11 cellular contexts compared by ENCODE assay signal in genomic region chr12:88063375-88063774, GRCh38. TPM values are rescaled to one million over a fixed set of nuclear protein-coding genes. Genes with fewer than 3 reads are reported as not detected.
DNase-seq lines count a peak whose midpoint lies in the region; ATAC-seq and TF ChIP-seq lines count a peak whose summit lies in the region.
"Had no signal": no experiment of that assay in that cellular context is flagged by ENCODE, and none has a peak within 500 bp of the region (broad histone marks: within the 10 kb centered on the region; RNA-seq: fewer than 3 reads in every experiment).

No MANE protein-coding gene starts in this region.

- H4K5ac ChIP-seq in IMR-90 (ENCODE audit: low read depth, low read length) = no peak overlapping the region

- peak; percentile 33 for ATAC-seq in activated naive CD8-positive, alpha-beta T cell treated with anti-CD3 and anti-CD28 coated beads, Interleukin-2, amount 10 ng/mL, durations not matched to agents 7 days and 5 days (ENCODE audit: low read depth)
- ATAC-seq in HG02759 (IDR thresholded peaks at IDR 0.05; ENCODE audit: unreplicated experiment) (peak; percentile 77), IMR-90 (ENCODE audit: low read depth) (peak; percentile 67)
- ATAC-seq: WTC11 had no signal

- H3K9me3 ChIP-seq in IMR-90 (ENCODE audit: control insufficient read depth, insufficient read depth, low read length) = no peaks in the 10 kb centered on the region
- H3K9me3 ChIP-seq: sigmoid colon had no signal

- H3K27me3 ChIP-seq in IMR-90 (ENCODE audit: control insufficient read depth, insufficient read depth, low read length) = no peaks in the 10 kb centered on the region
- H3K27me3 ChIP-seq: sigmoid colon had no signal

- no peak overlapping the region for H2BK20ac ChIP-seq in IMR-90 (ENCODE audit: low read depth, low read length)

- peaks cover 8% of the 10 kb centered on the region; the same call in 1 of the 2 replicates for H3K36me3 ChIP-seq in IMR-90 (ENCODE audit: control insufficient read depth, insufficient read depth, low read length)

- no peaks in the 10 kb centered on the region for H3K79me1 ChIP-seq in IMR-90 (ENCODE audit: low read depth in 1 of 2, low read length in 2 of 2)

- no peaks in the 10 kb centered on the region for H3K27me3 Mint-ChIP-seq in activated naive CD8-positive, alpha-beta T cell treated with anti-CD3 and anti-CD28 coated beads, Interleukin-2, amount 10 ng/mL, durations not matched to agents 7 days and 5 days
- no peaks in the 10 kb centered on the region for H3K27me3 Mint-ChIP-seq in activated naive CD8-positive, alpha-beta T cell treated with anti-CD3 and anti-CD28 coated beads for 36 hours
- H3K27me3 Mint-ChIP-seq in activated naive CD4-positive, alpha-beta T cell treated with anti-CD3 and anti-CD28 coated beads, Interleukin-2, amount 10 ng/mL, durations not matched to agents 7 days and 5 days = no peaks in the 10 kb centered on the region

- intact Hi-C loops in IMR-90 (cut with micrococcal nuclease) = no loop called here

- no peak for TF ChIP-seq RAD21 in IMR-90 (IDR thresholded peaks at IDR 0.05; ENCODE audit: low read length)

- CTCF ChIA-PET in IMR-90 (lab: Yijun Ruan, JAX) = no interaction called here
- CTCF ChIA-PET in activated naive CD4-positive, alpha-beta T cell treated with anti-CD3 and anti-CD28 coated beads, Interleukin-2, amount 10 ng/mL, durations not matched to agents 7 days and 5 days (lab: Charles Lee) = no interaction called here

- no CpG with 5 or more reads among the region's 2 CpGs for WGBS in IMR-90 (ENCODE audit: extremely low coverage in 2 of 2, insufficient read length in 1 of 2), 2 experiments

- H4K20me1 ChIP-seq in IMR-90 (ENCODE audit: insufficient read depth, low read length) = no peaks in the 10 kb centered on the region

- no peak overlapping the region for H3K27ac ChIP-seq in IMR-90 (ENCODE audit: insufficient read depth, low read length)
- H3K27ac ChIP-seq: sigmoid colon had no signal

- no peak overlapping the region for H4K8ac ChIP-seq in IMR-90 (ENCODE audit: low read depth in 2 of 2, low read length in 2 of 2)

- no peak overlapping the region for H2AK9ac ChIP-seq in IMR-90 (replicated peaks; ENCODE audit: low read depth, low read length, poor library complexity)

- H2AFZ ChIP-seq in IMR-90 (replicated peaks; ENCODE audit: low read length, poor library complexity) = no peak overlapping the region

- no peak for TF ChIP-seq CTCF in IMR-90 (conservative IDR thresholded peaks at IDR 0.05; ENCODE audit: low read depth, low read length)

- no peaks in the 10 kb centered on the region for H3K4me1 ChIP-seq in IMR-90 (ENCODE audit: control insufficient read depth, insufficient read depth, low read length)
- H3K4me1 ChIP-seq: sigmoid colon had no signal

- no peak overlapping the region for H3K27ac Mint-ChIP-seq in activated naive CD8-positive, alpha-beta T cell treated with anti-CD3 and anti-CD28 coated beads, Interleukin-2, amount 10 ng/mL, durations not matched to agents 7 days and 5 days
- no peak overlapping the region for H3K27ac Mint-ChIP-seq in activated naive CD8-positive, alpha-beta T cell treated with anti-CD3 and anti-CD28 coated beads for 36 hours
- H3K27ac Mint-ChIP-seq in activated naive CD4-positive, alpha-beta T cell treated with anti-CD3 and anti-CD28 coated beads, Interleukin-2, amount 10 ng/mL, durations not matched to agents 7 days and 5 days = no peak overlapping the region

- H3K9ac ChIP-seq in IMR-90 (ENCODE audit: low read depth, low read length) = no peak overlapping the region

- no peak for DNase-seq in activated naive CD8-positive, alpha-beta T cell treated with anti-CD3 and anti-CD28 coated beads, Interleukin-2, amount 10 ng/mL, durations not matched to agents 7 days and 5 days
- DNase-seq in activated naive CD8-positive, alpha-beta T cell treated with anti-CD3 and anti-CD28 coated beads for 36 hours = no peak
- DNase-seq in IMR-90 = peak; percentile 18
- no peak for DNase-seq in NCI-H1417 (lab: John Stamatoyannopoulos, UW)
- no peak for DNase-seq in NCI-H526 treated with DMSO at 0.1 percent for 48 hours (lab: John Stamatoyannopoulos, UW)
- no peak for DNase-seq in activated naive CD4-positive, alpha-beta T cell treated with anti-CD3 and anti-CD28 coated beads, Interleukin-2, amount 10 ng/mL, durations not matched to agents 7 days and 5 days
- DNase-seq in hippocampal formation (lab: John Stamatoyannopoulos, UW) = no peak
- DNase-seq: kidney, sigmoid colon had no signal

- H2AK5ac ChIP-seq in IMR-90 (ENCODE audit: low read depth, low read length) = no peak overlapping the region

- H3K4me3 ChIP-seq in IMR-90 (ENCODE audit: insufficient read depth, low read depth, low read length) = no peak overlapping the region
- H3K4me3 ChIP-seq: sigmoid colon had no signal

- no TSS peak for BruUV-seq in IMR-90 (replicated peaks; lab: Mats Ljungman, UMichigan)

- POLR2A ChIA-PET in activated naive CD8-positive, alpha-beta T cell treated with anti-CD3 and anti-CD28 coated beads, Interleukin-2, amount 10 ng/mL, durations not matched to agents 7 days and 5 days (lab: Charles Lee) = no interaction called here
- POLR2A ChIA-PET in IMR-90 (lab: Charles Lee; ENCODE audit: unreplicated experiment) = no interaction called here

- peak overlapping the region; percentile 56; the same call in 1 of the 2 replicates for H3K4me2 ChIP-seq in IMR-90 (ENCODE audit: low read depth, low read length)

- in situ Hi-C loops in IMR-90 (cut with MboI; ENCODE audit: low sequenced_read_pairs) = no loop called here

- peak overlapping the region; percentile 29 for H2BK5ac ChIP-seq in IMR-90 (ENCODE audit: low read depth, low read length, poor library complexity, severe bottlenecking)

- dilution Hi-C loops in IMR-90 (cut with HindIII; ENCODE audit: low sequenced_read_pairs, unreplicated experiment) = no loop called here

- H4K91ac ChIP-seq in IMR-90 (ENCODE audit: insufficient read depth, low read depth, low read length) = no peak overlapping the region

- peak overlapping the region; percentile 32 for H3K4me3 Mint-ChIP-seq in activated naive CD8-positive, alpha-beta T cell treated with anti-CD3 and anti-CD28 coated beads, Interleukin-2, amount 10 ng/mL, durations not matched to agents 7 days and 5 days
- H3K4me3 Mint-ChIP-seq in activated naive CD8-positive, alpha-beta T cell treated with anti-CD3 and anti-CD28 coated beads for 36 hours = no peak overlapping the region
- no peak overlapping the region for H3K4me3 Mint-ChIP-seq in activated naive CD4-positive, alpha-beta T cell treated with anti-CD3 and anti-CD28 coated beads, Interleukin-2, amount 10 ng/mL, durations not matched to agents 7 days and 5 days
- H3K4me3 Mint-ChIP-seq: WTC11 had no signal

- H3K14ac ChIP-seq in IMR-90 (replicated peaks; ENCODE audit: low read depth, low read length) = no peak overlapping the region

- no peak for TF ChIP-seq POLR2A in IMR-90 (IDR thresholded peaks at IDR 0.05; ENCODE audit: low read depth, low read length)

- H3K4ac ChIP-seq in IMR-90 (ENCODE audit: low read depth, low read length) = no peak overlapping the region

- no peak overlapping the region for H3K56ac ChIP-seq in IMR-90 (ENCODE audit: extremely low read depth, insufficient read depth, low read length)

- H2BK120ac ChIP-seq in IMR-90 (ENCODE audit: low read depth, low read length) = no peak overlapping the region

- no peak overlapping the region for H3K23ac ChIP-seq in IMR-90 (ENCODE audit: low read depth, low read length)

- H3K9me1 ChIP-seq in IMR-90 (ENCODE audit: insufficient read depth, low read length) = no peaks in the 10 kb centered on the region; the same call in 1 of the 2 replicates

- H3K18ac ChIP-seq in IMR-90 (ENCODE audit: low read depth, low read length) = no peak overlapping the region

- H2BK15ac ChIP-seq in IMR-90 (ENCODE audit: low read depth, low read length) = no peak overlapping the region

- peaks cover 11% of the 10 kb centered on the region for H3K4me1 Mint-ChIP-seq in activated naive CD8-positive, alpha-beta T cell treated with anti-CD3 and anti-CD28 coated beads, Interleukin-2, amount 10 ng/mL, durations not matched to agents 7 days and 5 days
- peaks cover 9% of the 10 kb centered on the region for H3K4me1 Mint-ChIP-seq in activated naive CD8-positive, alpha-beta T cell treated with anti-CD3 and anti-CD28 coated beads for 36 hours
- H3K4me1 Mint-ChIP-seq in activated naive CD4-positive, alpha-beta T cell treated with anti-CD3 and anti-CD28 coated beads, Interleukin-2, amount 10 ng/mL, durations not matched to agents 7 days and 5 days = peaks cover 10% of the 10 kb centered on the region
- H3K4me1 Mint-ChIP-seq: WTC11 had no signal

- no peaks in the 10 kb centered on the region for H3K9me3 Mint-ChIP-seq in activated naive CD8-positive, alpha-beta T cell treated with anti-CD3 and anti-CD28 coated beads, Interleukin-2, amount 10 ng/mL, durations not matched to agents 7 days and 5 days
- no peaks in the 10 kb centered on the region for H3K9me3 Mint-ChIP-seq in activated naive CD8-positive, alpha-beta T cell treated with anti-CD3 and anti-CD28 coated beads for 36 hours
- no peaks in the 10 kb centered on the region for H3K9me3 Mint-ChIP-seq in activated naive CD4-positive, alpha-beta T cell treated with anti-CD3 and anti-CD28 coated beads, Interleukin-2, amount 10 ng/mL, durations not matched to agents 7 days and 5 days
- H3K9me3 Mint-ChIP-seq: WTC11 had no signal

- H3K36me3 Mint-ChIP-seq in activated naive CD8-positive, alpha-beta T cell treated with anti-CD3 and anti-CD28 coated beads, Interleukin-2, amount 10 ng/mL, durations not matched to agents 7 days and 5 days = peaks cover 19% of the 10 kb centered on the region
- peaks cover 26% of the 10 kb centered on the region for H3K36me3 Mint-ChIP-seq in activated naive CD8-positive, alpha-beta T cell treated with anti-CD3 and anti-CD28 coated beads for 36 hours
- H3K36me3 Mint-ChIP-seq in activated naive CD4-positive, alpha-beta T cell treated with anti-CD3 and anti-CD28 coated beads, Interleukin-2, amount 10 ng/mL, durations not matched to agents 7 days and 5 days = peaks cover 11% of the 10 kb centered on the region

TF ChIP-seq in IMR-90, 13 proteins besides CTCF, POLR2A, EP300 and RAD21:
- TF ChIP-seq BHLHE40 (IDR thresholded peaks at IDR 0.05; ENCODE audit: low read depth, low read length) (no peak), MXI1 (IDR thresholded peaks at IDR 0.05; ENCODE audit: borderline replicate concordance, low read depth, low read length) (no peak)

RNA-seq across cellular contexts. Expression of gene C12orf50, which starts 34.2 kb away (rescaled TPM):
- under 1 TPM in 1 of 2 experiments, not detected in 1; 0.08 TPM for total RNA-seq in activated naive CD8-positive, alpha-beta T cell treated with anti-CD3 and anti-CD28 coated beads, Interleukin-2, amount 10 ng/mL, durations not matched to agents 7 days and 5 days
- under 1 TPM in 1 of 2 experiments, not detected in 1; 0.16 TPM for total RNA-seq in activated naive CD8-positive, alpha-beta T cell treated with anti-CD3 and anti-CD28 coated beads for 36 hours
- total RNA-seq in IMR-90 (2012; rRNA removed) = not detected in 2 replicates
- polyA plus RNA-seq in IMR-90 (2012; rRNA removed) = not detected in 2 replicates
- polyA plus RNA-seq in IMR-90 (2012; cell fraction: cytosol; rRNA removed) = not detected in 2 replicates
- 0.07 TPM in 1 of 2 replicates, not detected in the other for polyA plus RNA-seq in IMR-90 (2012; cell fraction: nucleus; rRNA removed; ENCODE audit: low replicate concordance)
- total RNA-seq: sigmoid colon, WTC11 had no signal
- polyA plus RNA-seq: sigmoid colon had no signal
